Comparison of ENCODE assay signal across 6 cellular contexts in the genomic region with DNA sequence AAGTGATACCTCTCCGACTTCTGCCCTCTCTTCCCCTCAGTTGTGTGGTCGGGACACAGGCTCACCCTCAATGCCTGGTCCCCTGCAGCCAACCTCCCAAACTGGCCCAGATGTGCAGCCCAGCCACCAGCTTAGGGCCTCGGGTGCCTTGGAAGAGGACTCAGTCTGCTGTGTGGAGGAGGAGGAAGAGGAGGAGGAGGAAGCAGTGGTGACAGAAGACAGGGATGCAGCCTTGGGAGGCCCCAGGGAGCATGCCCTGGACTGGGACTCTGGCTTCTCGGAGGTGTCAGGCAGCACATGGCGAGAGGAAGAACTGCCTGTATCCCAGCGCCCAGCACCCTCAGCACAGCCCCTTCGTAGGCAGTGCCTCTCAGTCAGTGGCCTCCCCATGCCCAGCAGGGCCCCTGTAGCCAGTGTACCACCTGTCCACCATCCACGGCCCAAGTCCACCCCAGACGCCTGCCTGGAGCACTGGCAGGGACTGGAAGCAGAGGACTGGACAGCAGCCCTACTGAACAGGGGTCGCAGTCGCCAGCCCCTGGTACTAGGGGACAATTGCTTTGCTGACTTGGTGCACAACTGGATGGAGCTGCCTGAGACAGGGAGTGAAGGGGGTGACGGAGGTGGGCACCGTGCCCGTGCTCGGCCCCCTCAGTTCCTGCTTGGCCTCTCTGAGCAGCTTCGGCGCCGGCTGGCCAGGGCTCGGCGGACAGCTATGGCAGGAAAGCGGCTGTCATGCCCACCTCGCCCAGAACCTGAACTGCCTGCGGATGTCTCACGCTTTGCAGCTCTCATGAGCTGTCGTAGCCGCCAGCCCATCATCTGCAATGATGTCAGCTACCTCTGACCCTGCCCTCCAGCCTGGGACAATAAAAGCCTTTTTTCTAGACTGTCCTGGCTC. TPM values are rescaled to one million over a fixed set of nuclear protein-coding genes. Genes with fewer than 3 reads are reported as not detected.
DNase-seq lines count a peak whose midpoint lies in the region; ATAC-seq and TF ChIP-seq lines count a peak whose summit lies in the region.

No MANE protein-coding gene starts in this region.

- no peak for TF ChIP-seq EP300 in upper lobe of left lung (IDR thresholded peaks at IDR 0.05)

- H3K4me3 ChIP-seq in heart right ventricle (peak overlapping the region; percentile 55 to 99 (median 89)), upper lobe of left lung (peak overlapping the region; percentile 67 to 89 (median 78))

- H3K4me3 Mint-ChIP-seq in activated naive CD4-positive, alpha-beta T cell treated with anti-CD3 and anti-CD28 coated beads for 36 hours, result peak overlapping the region; percentile 82

- CTCF ChIA-PET in activated naive CD4-positive, alpha-beta T cell treated with anti-CD3 and anti-CD28 coated beads for 36 hours (lab: Charles Lee), result interaction anchor here (0.5 to 11.0 kb wide), 7 partner anchors 8 to 289 kb away, joined by 4 to 165 read pairs (median 8); partner anchors contain the start of gene UBA7

- H3K4me1 Mint-ChIP-seq in activated naive CD4-positive, alpha-beta T cell treated with anti-CD3 and anti-CD28 coated beads for 36 hours (ENCODE audit: low read depth), result peaks cover 49% of the 10 kb centered on the region

- intact Hi-C loops in activated naive CD4-positive, alpha-beta T cell treated with anti-CD3 and anti-CD28 coated beads for 36 hours (cut with micrococcal nuclease), result no loop called here
- intact Hi-C loops in heart right ventricle (cut with DNase I), result loop anchor here in 6 of 10 donors (2.0 to 5.0 kb wide), 3 partner anchors 34 to 103 kb away; no protein-coding TSS in a partner anchor

- no peak overlapping the region for H3K27ac Mint-ChIP-seq in activated naive CD4-positive, alpha-beta T cell treated with anti-CD3 and anti-CD28 coated beads for 36 hours

- H3K27ac ChIP-seq in heart right ventricle, result peak overlapping the region; percentile 68 to 99 (median 97)
- peak overlapping the region; percentile 82 to 95 (median 94) for H3K27ac ChIP-seq in upper lobe of left lung

- TF ChIP-seq POLR2A in upper lobe of left lung (IDR thresholded peaks at IDR 0.05), result no peak

- H3K4me1 ChIP-seq in heart right ventricle (peaks cover 34 to 56% (median 51%) of the 10 kb centered on the region in 9 donors), upper lobe of left lung (peaks cover 50 to 63% (median 56%) of the 10 kb centered on the region in 4 donors)

- H3K36me3 ChIP-seq in heart right ventricle (peaks cover 0 to 19% (median 3%) of the 10 kb centered on the region in 9 donors), upper lobe of left lung (peaks cover 0 to 11% (median 8%) of the 10 kb centered on the region in 4 donors)

- DNase-seq in activated naive CD4-positive, alpha-beta T cell treated with anti-CD3 and anti-CD28 coated beads for 36 hours, result no peak
- DNase-seq in activated naive CD4-positive, alpha-beta T cell treated with Interleukin-2 at 50 U/mL for 16 hours, result no peak
- peak; percentile 23 to 41 for DNase-seq in heart right ventricle
- DNase-seq in upper lobe of left lung, result peak in 1 of 2 donors; percentile 86
- DNase-seq in HPDE6-E6E7 (ENCODE audit: extremely low spot score), result no peak

- H3K27me3 ChIP-seq in heart right ventricle (no peaks in the 10 kb centered on the region), upper lobe of left lung (no peaks in the 10 kb centered on the region)

- WGBS in heart right ventricle, 2 donors, result 37 to 48% methylated on average over 26 of the region's 26 CpGs
- WGBS in upper lobe of left lung, 2 donors, result 35 to 43% methylated on average over 17 to 21 of the region's 26 CpGs

- no peak for ATAC-seq in heart right ventricle
- ATAC-seq in upper lobe of left lung (ENCODE audit: low FRiP score in 2 of 2), result no peak
- no peak for ATAC-seq in esophagus mucosa

- no peak for TF ChIP-seq CTCF in heart right ventricle (IDR thresholded peaks at IDR 0.05)
- TF ChIP-seq CTCF in upper lobe of left lung (IDR thresholded peaks at IDR 0.05), result peak in 1 of 6 experiments; percentile 2

- peaks cover 2% of the 10 kb centered on the region for H3K27me3 Mint-ChIP-seq in activated naive CD4-positive, alpha-beta T cell treated with anti-CD3 and anti-CD28 coated beads for 36 hours (ENCODE audit: low read depth)

- H3K36me3 Mint-ChIP-seq in activated naive CD4-positive, alpha-beta T cell treated with anti-CD3 and anti-CD28 coated beads for 36 hours (ENCODE audit: low read depth), result no peaks in the 10 kb centered on the region

- no peaks in the 10 kb centered on the region for H3K9me3 ChIP-seq in heart right ventricle
- H3K9me3 ChIP-seq in upper lobe of left lung, result no peaks in the 10 kb centered on the region

- no peaks in the 10 kb centered on the region for H3K9me3 Mint-ChIP-seq in activated naive CD4-positive, alpha-beta T cell treated with anti-CD3 and anti-CD28 coated beads for 36 hours

RNA-seq across cellular contexts. Expression of gene INKA1, which starts 1.3 kb away (rescaled TPM):
- total RNA-seq in activated naive CD4-positive, alpha-beta T cell treated with anti-CD3 and anti-CD28 coated beads for 36 hours, result under 1 TPM; 0.33 to 0.37 TPM
- total RNA-seq in heart right ventricle (1 to 10 TPM; 1.8 to 5.7 (median 2.5) TPM), upper lobe of left lung (10 to 100 TPM in 2 of 6 donors, 1 to 10 TPM in 4; 5.0 to 13.6 (median 7.4) TPM), esophagus mucosa (14.2 TPM)
- polyA plus RNA-seq in heart right ventricle, result 1 to 10 TPM; 4.2 to 8.6 TPM

RNA-seq across cellular contexts. Expression of gene CDHR4, which starts 4.7 kb away (rescaled TPM):
- total RNA-seq in activated naive CD4-positive, alpha-beta T cell treated with anti-CD3 and anti-CD28 coated beads for 36 hours, result not detected
- total RNA-seq in heart right ventricle, result not detected
- polyA plus RNA-seq in heart right ventricle, result under 1 TPM; 0.01 to 0.80 TPM
- total RNA-seq in upper lobe of left lung, result 10 to 100 TPM in 1 of 6 donors, 1 to 10 TPM in 4, under 1 TPM in 1; 0.66 to 21.9 (median 7.0) TPM
- not detected for total RNA-seq in esophagus mucosa

RNA-seq across cellular contexts. Expression of gene UBA7, which starts 9.4 kb away (rescaled TPM):
- 10 to 100 TPM; 93.5 to 97.7 TPM for total RNA-seq in activated naive CD4-positive, alpha-beta T cell treated with anti-CD3 and anti-CD28 coated beads for 36 hours
- total RNA-seq in heart right ventricle (10 to 100 TPM; 13.1 to 47.0 (median 22.0) TPM), upper lobe of left lung (100 to 1,000 TPM in 4 of 6 donors, 10 to 100 TPM in 2; 58.8 to 330 (median 118) TPM), esophagus mucosa (15.3 TPM)
- 10 to 100 TPM; 12.0 to 57.6 TPM for polyA plus RNA-seq in heart right ventricle

RNA-seq across cellular contexts. Expression of gene IP6K1, which starts 18.0 kb away (rescaled TPM):
- 10 to 100 TPM; 18.3 to 20.3 TPM for total RNA-seq in activated naive CD4-positive, alpha-beta T cell treated with anti-CD3 and anti-CD28 coated beads for 36 hours
- 10 to 100 TPM; 13.7 to 24.4 (median 16.6) TPM for total RNA-seq in heart right ventricle
- 10 to 100 TPM in 1 of 2 donors, 1 to 10 TPM in 1; 9.0 to 12.3 TPM for polyA plus RNA-seq in heart right ventricle
- total RNA-seq in upper lobe of left lung, result 10 to 100 TPM; 42.0 to 63.9 (median 49.7) TPM
- 19.9 TPM for total RNA-seq in esophagus mucosa

RNA-seq across cellular contexts. Expression of gene TRAIP, which starts 52.0 kb away (rescaled TPM):
- total RNA-seq in activated naive CD4-positive, alpha-beta T cell treated with anti-CD3 and anti-CD28 coated beads for 36 hours, result 10 to 100 TPM; 21.5 to 25.7 TPM
- total RNA-seq in heart right ventricle (1 to 10 TPM in 7 of 10 donors, under 1 TPM in 3; 0.20 to 2.4 (median 1.4) TPM), upper lobe of left lung (1 to 10 TPM; 1.4 to 9.4 (median 3.5) TPM), esophagus mucosa (5.5 TPM)
- polyA plus RNA-seq in heart right ventricle, result 1 to 10 TPM in 1 of 2 donors, under 1 TPM in 1; 0.96 to 1.6 TPM

Comparison
In these comparisons a context has a peak if more than half of its experiments do, and no peak if none do; other contexts are left out.
1. DNase-seq: peak in heart right ventricle (2 of 2); none in activated naive CD4-positive, alpha-beta T cell treated with anti-CD3 and anti-CD28 coated beads for 36 hours (single experiment), activated naive CD4-positive, alpha-beta T cell treated with Interleukin-2 at 50 U/mL for 16 hours (single experiment) and HPDE6-E6E7 (single experiment).